1 cellular context compared by ENCODE assay signal in the genomic region with DNA sequence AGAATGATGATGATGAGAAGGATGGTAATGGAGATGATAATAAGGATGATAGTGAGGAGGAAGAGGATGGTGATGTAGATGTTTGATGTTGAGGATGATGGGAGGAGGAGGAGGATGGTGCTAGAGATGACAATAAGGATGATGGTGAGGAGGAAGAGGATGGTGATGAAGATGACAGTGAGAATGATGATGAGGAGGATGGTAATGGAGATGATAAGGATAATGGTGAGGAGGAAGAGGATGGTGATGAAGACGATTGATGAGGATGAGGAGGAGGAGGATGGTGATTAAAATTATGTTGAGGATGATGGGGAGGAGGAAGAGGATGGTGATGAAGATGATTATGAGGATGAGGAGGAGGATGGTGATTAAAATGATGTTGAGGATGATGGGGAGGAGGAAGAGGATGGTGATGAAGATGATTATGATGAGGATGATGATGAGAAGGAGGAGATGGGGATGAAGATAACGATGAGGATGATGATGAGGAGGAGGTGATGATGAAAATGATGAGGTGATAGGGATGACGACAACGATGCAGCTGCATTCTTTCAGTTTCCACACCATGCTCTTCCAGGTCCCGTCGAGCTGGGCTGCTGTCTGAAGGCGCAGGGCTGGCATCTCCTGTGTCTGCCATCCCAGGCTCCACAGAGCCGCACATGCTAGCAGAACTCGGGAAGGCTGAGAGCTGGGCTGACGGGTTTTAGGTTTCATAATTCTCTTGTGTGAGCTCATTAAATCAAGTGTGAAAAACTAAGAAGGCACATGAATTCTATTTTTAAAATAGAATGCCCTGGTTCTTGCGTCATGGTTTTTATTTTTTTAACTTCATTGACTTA.
TF ChIP-seq lines count a peak whose summit lies in the region.

No MANE protein-coding gene starts in this region.

TF ChIP-seq in HEK293T, 16 proteins besides CTCF, POLR2A, EP300 and RAD21 (continued from another document):
- TF ChIP-seq, protein P1, sequence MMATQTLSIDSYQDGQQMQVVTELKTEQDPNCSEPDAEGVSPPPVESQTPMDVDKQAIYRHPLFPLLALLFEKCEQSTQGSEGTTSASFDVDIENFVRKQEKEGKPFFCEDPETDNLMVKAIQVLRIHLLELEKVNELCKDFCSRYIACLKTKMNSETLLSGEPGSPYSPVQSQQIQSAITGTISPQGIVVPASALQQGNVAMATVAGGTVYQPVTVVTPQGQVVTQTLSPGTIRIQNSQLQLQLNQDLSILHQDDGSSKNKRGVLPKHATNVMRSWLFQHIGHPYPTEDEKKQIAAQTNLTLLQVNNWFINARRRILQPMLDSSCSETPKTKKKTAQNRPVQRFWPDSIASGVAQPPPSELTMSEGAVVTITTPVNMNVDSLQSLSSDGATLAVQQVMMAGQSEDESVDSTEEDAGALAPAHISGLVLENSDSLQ (IDR thresholded peaks at IDR 0.05) = peak; percentile 39; the same call in 1 of the 2 replicates
